ENCODE assay signal across 9 cellular contexts in genomic region chr1:43952731-43953350, GRCh38. TPM values are rescaled to one million over a fixed set of nuclear protein-coding genes. Genes with fewer than 3 reads are reported as not detected.
A peak's percentile ranks its signal among the peaks of the same experiment; 100 is the strongest.
DNase-seq lines count a peak whose midpoint lies in the region; ATAC-seq and TF ChIP-seq lines count a peak whose summit lies in the region.
"Had no signal": no experiment of that assay in that cellular context is flagged by ENCODE, and none has a peak within 500 bp of the region (broad histone marks: within the 10 kb centered on the region; RNA-seq: fewer than 3 reads in every experiment).

No MANE protein-coding gene starts in this region.

- peak; percentile 69 for DNase-seq in G401 (ENCODE audit: low spot score)
- peak; percentile 89 for DNase-seq in NCI-H2196 (lab: John Stamatoyannopoulos, UW; ENCODE audit: unreplicated experiment)
- peak; percentile 56 for DNase-seq in cerebellar cortex (ENCODE audit: low spot score)
- DNase-seq in nucleus accumbens (lab: John Stamatoyannopoulos, UW): peak in 32 of 56 donors; percentile 15 to 72 (median 38)
- no peak for DNase-seq in colonic mucosa
- no peak for DNase-seq in NCI-H1048 (lab: John Stamatoyannopoulos, UW)
- DNase-seq in GM10248 (ENCODE audit: extremely low spot score): no peak
- no peak for DNase-seq in right lobe of liver
- DNase-seq: BE2C had no signal

- H3K27ac ChIP-seq in colonic mucosa (no peak overlapping the region), right lobe of liver (no peak overlapping the region)

- intact Hi-C loops in colonic mucosa (cut with DNase I): no loop called here
- intact Hi-C loops in right lobe of liver (cut with DNase I): no loop called here

- no peak overlapping the region for H3K9ac ChIP-seq in colonic mucosa (ENCODE audit: low read depth in 2 of 2, low read length in 2 of 2)

- TF ChIP-seq CTCF in colonic mucosa (IDR thresholded peaks at IDR 0.05) (no peak), GM10248 (IDR thresholded peaks at IDR 0.05; ENCODE audit: control extremely low read depth, extremely low read depth, low read depth, missing control alignments) (no peak), right lobe of liver (IDR thresholded peaks at IDR 0.05) (no peak)

- in situ Hi-C loops in G401 (cut with HindIII; ENCODE audit: low sequenced_read_pairs): no loop called here

- H3K27me3 ChIP-seq in colonic mucosa (no peaks in the 10 kb centered on the region), right lobe of liver (no peaks in the 10 kb centered on the region)
- H3K27me3 ChIP-seq: BE2C had no signal

- TF ChIP-seq POLR2A in right lobe of liver (IDR thresholded peaks at IDR 0.05): no peak

- H3K4me1 ChIP-seq in colonic mucosa (peaks cover 7% of the 10 kb centered on the region), right lobe of liver (peaks cover 0 to 8% (median 3%) of the 10 kb centered on the region in 4 donors)
- H3K4me1 ChIP-seq: BE2C had no signal

- no peaks in the 10 kb centered on the region for H3K36me3 ChIP-seq in colonic mucosa
- peaks cover 0 to 20% (median 4%) of the 10 kb centered on the region in 4 donors for H3K36me3 ChIP-seq in right lobe of liver

- no peak for ATAC-seq in right lobe of liver

- H3K4me3 ChIP-seq in colonic mucosa: no peak overlapping the region
- H3K4me3 ChIP-seq in right lobe of liver: no peak overlapping the region

- CTCF ChIA-PET in GM10248 (lab: Yijun Ruan, JAX): interaction anchor here (0.5 to 2.7 kb wide), 5 partner anchors 11 to 189 kb away, joined by 3 to 26 read pairs (median 6); partner anchors contain the start of gene ARTN

- H3K9me3 ChIP-seq in colonic mucosa (no peaks in the 10 kb centered on the region), right lobe of liver (no peaks in the 10 kb centered on the region)
- H3K9me3 ChIP-seq: BE2C had no signal

- 94% methylated on average over 2 of the region's 8 CpGs for WGBS in right lobe of liver (ENCODE audit: insufficient coverage, low coverage, low lambda C conversion rate, missing lambda C conversion rate)

- POLR2A ChIA-PET in GM10248 (lab: Yijun Ruan, JAX): no interaction called here

RNA-seq across cellular contexts. Expression of gene IPO13, which starts 6.1 kb away (rescaled TPM):
- total RNA-seq in G401 (2014; rRNA removed; shearing (Covaris generic)): 15.9 and 22.6 TPM in 2 replicates
- total RNA-seq in colonic mucosa (10 to 100 TPM; 17.3 to 27.9 TPM), right lobe of liver (10 to 100 TPM; 12.4 to 18.9 (median 14.8) TPM)

RNA-seq across cellular contexts. Expression of gene DPH2, which starts 17.0 kb away (rescaled TPM):
- total RNA-seq in G401 (2014; rRNA removed; shearing (Covaris generic)): 43.0 and 47.6 TPM in 2 replicates
- 10 to 100 TPM; 11.5 to 43.1 TPM for total RNA-seq in colonic mucosa
- total RNA-seq in right lobe of liver: 10 to 100 TPM in 5 of 6 experiments, 1 to 10 TPM in 1; 8.9 to 27.5 (median 12.0) TPM

RNA-seq across cellular contexts. Expression of gene ARTN, which starts 19.2 kb away (rescaled TPM):
- not detected in 2 replicates for total RNA-seq in G401 (2014; rRNA removed; shearing (Covaris generic))
- total RNA-seq in colonic mucosa (1 to 10 TPM; 5.1 to 8.3 TPM), right lobe of liver (under 1 TPM in 3 of 6 experiments, not detected in 3; 0.31 to 0.32 (median 0.31) TPM)

RNA-seq across cellular contexts. Expression of gene ATP6V0B, which starts 21.9 kb away (rescaled TPM):
- 133 and 183 TPM in 2 replicates for total RNA-seq in G401 (2014; rRNA removed; shearing (Covaris generic))
- 100 to 1,000 TPM; 183 to 270 TPM for total RNA-seq in colonic mucosa
- total RNA-seq in right lobe of liver: 100 to 1,000 TPM in 2 of 6 experiments, 10 to 100 TPM in 4; 64.4 to 142 (median 76.9) TPM

RNA-seq across cellular contexts. Expression of gene B4GALT2, which starts 26.2 kb away (rescaled TPM):
- total RNA-seq in G401 (2014; rRNA removed; shearing (Covaris generic)): 38.9 and 56.4 TPM in 2 replicates
- total RNA-seq in colonic mucosa: 10 to 100 TPM; 26.6 to 38.5 TPM
- total RNA-seq in right lobe of liver: 10 to 100 TPM; 13.4 to 49.5 (median 18.5) TPM

Comparison
In these comparisons a context has a peak if more than half of its experiments do, and no peak if none do; other contexts are left out.
1. DNase-seq: peak in G401 (single experiment), NCI-H2196 (single experiment), cerebellar cortex (single experiment) and nucleus accumbens (32 of 56); none in colonic mucosa (single experiment), NCI-H1048 (single experiment), GM10248 (single experiment) and right lobe of liver (0 of 3).